In genomic region chr10:68158031-68158430, GRCh38 we compare ENCODE assay signal across 22 cellular contexts. TPM values are rescaled to one million over a fixed set of nuclear protein-coding genes. Genes with fewer than 3 reads are reported as not detected.
"Had no signal": no experiment of that assay in that cellular context is flagged by ENCODE, and none has a peak within 500 bp of the region (broad histone marks: within the 10 kb centered on the region; RNA-seq: fewer than 3 reads in every experiment).

No MANE protein-coding gene starts in this region.

- H3K9me3 Mint-ChIP-seq: dendritic cell treated with granulocyte-macrophage colony-stimulating factor and Interleukin-4, amounts not matched to agents 40 ng/mL and 50 ng/mL, for 4 days; immature natural killer cell; naive B cell; nephron; stimulated activated naive B cell treated with anti-CD40 and anti-IgM and Interleukin-4, amounts not matched to agents 10 μg/mL and 1 μg/mL and 100 μg/mL, for 72 hours; stimulated activated naive CD8-positive, alpha-beta T cell treated with anti-CD3 and anti-CD28 coated beads, Interleukin-15, amount 100 ng/mL, for 72 hours had no signal

- ATAC-seq: left lung; lower lobe of right lung; pancreas; sciatic nerve; stimulated activated naive B cell treated with anti-CD40 and anti-IgM and Interleukin-4, amounts not matched to agents 10 μg/mL and 1 μg/mL and 100 μg/mL, for 72 hours; stimulated activated naive CD8-positive, alpha-beta T cell treated with anti-CD3 and anti-CD28 coated beads, Interleukin-15, amount 100 ng/mL, for 72 hours had no signal

- H3K27ac Mint-ChIP-seq: dendritic cell treated with granulocyte-macrophage colony-stimulating factor and Interleukin-4, amounts not matched to agents 40 ng/mL and 50 ng/mL, for 4 days; immature natural killer cell; naive B cell; nephron; progenitor cell of endocrine pancreas; stimulated activated naive B cell treated with anti-CD40 and anti-IgM and Interleukin-4, amounts not matched to agents 10 μg/mL and 1 μg/mL and 100 μg/mL, for 72 hours; stimulated activated naive CD8-positive, alpha-beta T cell treated with anti-CD3 and anti-CD28 coated beads, Interleukin-15, amount 100 ng/mL, for 72 hours had no signal

- H3K27ac ChIP-seq: esophagus squamous epithelium, left lung, lower lobe of right lung, pancreas, skin epidermis, thoracic aorta, transverse colon had no signal

- H3K9me3 ChIP-seq: esophagus squamous epithelium, left lung, lower lobe of right lung, pancreas, thoracic aorta, transverse colon had no signal

- H3K36me3 ChIP-seq: esophagus squamous epithelium, left lung, lower lobe of right lung, pancreas, thoracic aorta, transverse colon had no signal

- H3K4me1 Mint-ChIP-seq: immature natural killer cell; naive B cell; stimulated activated naive B cell treated with anti-CD40 and anti-IgM and Interleukin-4, amounts not matched to agents 10 μg/mL and 1 μg/mL and 100 μg/mL, for 72 hours; stimulated activated naive CD8-positive, alpha-beta T cell treated with anti-CD3 and anti-CD28 coated beads, Interleukin-15, amount 100 ng/mL, for 72 hours had no signal

- H3K4me1 ChIP-seq: lower lobe of right lung had no signal

- H3K4me3 ChIP-seq: esophagus squamous epithelium, left lung, lower lobe of right lung, pancreas, skin epidermis, thoracic aorta, transverse colon had no signal

- H3K27me3 ChIP-seq: esophagus squamous epithelium, left lung, pancreas, transverse colon had no signal

- H3K36me3 Mint-ChIP-seq: immature natural killer cell; naive B cell; stimulated activated naive B cell treated with anti-CD40 and anti-IgM and Interleukin-4, amounts not matched to agents 10 μg/mL and 1 μg/mL and 100 μg/mL, for 72 hours had no signal

- H3K4me3 Mint-ChIP-seq: dendritic cell treated with granulocyte-macrophage colony-stimulating factor and Interleukin-4, amounts not matched to agents 40 ng/mL and 50 ng/mL, for 4 days; immature natural killer cell; naive B cell; nephron; stimulated activated naive B cell treated with anti-CD40 and anti-IgM and Interleukin-4, amounts not matched to agents 10 μg/mL and 1 μg/mL and 100 μg/mL, for 72 hours; stimulated activated naive CD8-positive, alpha-beta T cell treated with anti-CD3 and anti-CD28 coated beads, Interleukin-15, amount 100 ng/mL, for 72 hours had no signal

- DNase-seq: esophagus squamous epithelium; foreskin fibroblast; immature natural killer cell; left lung; lower lobe of right lung; mesendoderm; naive B cell; occipital lobe; pancreas; stimulated activated CD4-positive, alpha-beta T cell treated with anti-CD3 and anti-CD28 coated beads, Interleukin-2, amount 100 ng/mL, for 24 hours; stimulated activated CD4-positive, alpha-beta T cell treated with anti-CD3 and anti-CD28 coated beads, Interleukin-4, amount 100 ng/mL, for 4 hours; stimulated activated naive B cell treated with anti-CD40 and anti-IgM and Interleukin-4, amounts not matched to agents 10 μg/mL and 1 μg/mL and 100 μg/mL, for 72 hours; stimulated activated naive CD8-positive, alpha-beta T cell treated with anti-CD3 and anti-CD28 coated beads, Interleukin-15, amount 100 ng/mL, for 72 hours; transverse colon had no signal

- H3K27me3 Mint-ChIP-seq: dendritic cell treated with granulocyte-macrophage colony-stimulating factor and Interleukin-4, amounts not matched to agents 40 ng/mL and 50 ng/mL, for 4 days; progenitor cell of endocrine pancreas; stimulated activated naive B cell treated with anti-CD40 and anti-IgM and Interleukin-4, amounts not matched to agents 10 μg/mL and 1 μg/mL and 100 μg/mL, for 72 hours had no signal

RNA-seq across cellular contexts. Expression of gene MYPN, which starts 48.7 kb away (rescaled TPM):
- total RNA-seq: esophagus squamous epithelium, lower lobe of right lung, occipital lobe, renal cortical epithelial cell, subcutaneous adipose tissue, thoracic aorta had no signal
- polyA plus RNA-seq: immature natural killer cell had no signal
